In the genomic region with DNA sequence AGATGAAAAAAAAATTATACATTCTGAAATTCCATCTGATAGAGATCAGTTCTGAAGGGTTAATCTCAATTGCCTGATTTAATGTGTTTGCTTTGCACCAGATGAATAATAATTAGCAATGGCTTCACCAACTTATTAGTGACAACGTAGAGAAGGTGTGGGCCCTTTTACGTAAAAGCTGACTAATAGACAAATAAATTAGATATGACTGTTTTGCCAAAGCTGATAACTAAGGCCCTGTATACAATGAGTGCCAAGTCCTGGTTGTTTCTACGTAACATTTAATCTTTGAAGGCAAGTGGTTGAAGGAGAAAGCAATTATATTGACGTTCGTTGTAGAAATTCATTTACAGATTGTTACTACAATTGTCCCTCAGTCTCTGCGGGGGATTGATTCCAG, we compare ENCODE assay signal across 19 cellular contexts.
"Had no signal": no experiment of that assay in that cellular context is flagged by ENCODE, and none has a peak within 500 bp of the region (broad histone marks: within the 10 kb centered on the region; RNA-seq: fewer than 3 reads in every experiment).

No MANE protein-coding gene starts in this region.

- H3K9me3 ChIP-seq: MG63 had no signal

- H3K27me3 ChIP-seq: brain microvascular endothelial cell, MG63 had no signal

- FAIRE-seq: astrocyte, RCC 7860 had no signal

- H3K36me3 ChIP-seq: brain microvascular endothelial cell, MG63 had no signal

- DNase-seq: activated CD4-positive, alpha-beta T cell treated with anti-CD3 and anti-CD28 coated beads for 4 hours; activated CD8-positive, alpha-beta memory T cell treated with anti-CD3 and anti-CD28 coated beads, Interleukin-2, amount 50 U/mL, for 4 hours; activated CD8-positive, alpha-beta T cell treated with anti-CD3 and anti-CD28 coated beads for 36 hours; activated naive CD4-positive, alpha-beta T cell treated with anti-CD3 and anti-CD28 coated beads, Interleukin-2, amount 50 U/mL, for 16 hours; activated naive CD8-positive, alpha-beta T cell treated with anti-CD3 and anti-CD28 coated beads, Interleukin-2, amount 10 ng/mL, durations not matched to agents 7 days and 5 days; amniotic stem cell; brain microvascular endothelial cell; MG63; NCI-H1105; NCI-H1436; NCI-H187 treated with DMSO at 0.1 percent for 48 hours; NCI-H2081 treated with DMSO at 0.1 percent for 48 hours; NCI-H446; NCI-H524; PC-3; SHP77 treated with DMSO at 0.1 percent for 48 hours had no signal

- H3K4me3 ChIP-seq: MG63 had no signal

- ATAC-seq: activated CD4-positive, CD25-positive, alpha-beta regulatory T cell treated with anti-CD3 and anti-CD28 coated beads, Interleukin-2, amount 50 U/mL, for 24 hours; activated CD8-positive, alpha-beta T cell treated with anti-CD3 and anti-CD28 coated beads for 36 hours; PC-3 had no signal
